Comparison of ENCODE assay signal across 11 cellular contexts in genomic region chr5:133962801-133963476, GRCh38. TPM values are rescaled to one million over a fixed set of nuclear protein-coding genes. Genes with fewer than 3 reads are reported as not detected.
DNase-seq lines count a peak whose midpoint lies in the region; TF ChIP-seq lines count a peak whose summit lies in the region.
"Had no signal": no experiment of that assay in that cellular context is flagged by ENCODE, and none has a peak within 500 bp of the region (broad histone marks: within the 10 kb centered on the region; RNA-seq: fewer than 3 reads in every experiment).

No MANE protein-coding gene starts in this region.

- TF ChIP-seq CTCF in cardiac fibroblast (IDR thresholded peaks at IDR 0.05; ENCODE audit: low read depth, low read length) = no peak

- DNase-seq in EH (ENCODE audit: low read depth) (peak; percentile 80), MV-4-11 (lab: John Stamatoyannopoulos, UW) (peak; percentile 53), cardiac fibroblast (ENCODE audit: low read depth in 2 of 2) (peak; percentile 55 to 64), renal cortical epithelial cell (ENCODE audit: low read depth) (peak; percentile 53), inferior parietal cortex (ENCODE audit: extremely low spot score) (no peak), NCI-H345 treated with DMSO at 0.1 percent for 48 hours (lab: John Stamatoyannopoulos, UW; ENCODE audit: unreplicated experiment) (no peak), NCI-H2107 (lab: John Stamatoyannopoulos, UW) (no peak)
- DNase-seq: adrenal gland, islet precursor cell, NCI-H1092 treated with DMSO at 0.1 percent for 48 hours had no signal

- no peak overlapping the region for H3K4me3 ChIP-seq in cardiac fibroblast (replicated peaks in 1 of 2; ENCODE audit: low read depth in 2 of 2, low read length in 2 of 2)
- H3K4me3 ChIP-seq: adrenal gland, HAP-1 had no signal

RNA-seq across cellular contexts. Expression of gene C5orf15, which starts 5.5 kb away (rescaled TPM):
- 124 and 165 TPM in 2 replicates for total RNA-seq in renal cortical epithelial cell

RNA-seq across cellular contexts. Expression of gene VDAC1, which starts 41.8 kb away (rescaled TPM):
- 517 and 628 TPM in 2 replicates for total RNA-seq in renal cortical epithelial cell

Comparison
In these comparisons a context has a peak if more than half of its experiments do, and no peak if none do; other contexts are left out.
1. DNase-seq: peak in EH (single experiment), MV-4-11 (single experiment), cardiac fibroblast (2 of 2) and renal cortical epithelial cell (single experiment); none in inferior parietal cortex (single experiment), NCI-H345 treated with DMSO at 0.1 percent for 48 hours (single experiment) and NCI-H2107 (single experiment).